28 cellular contexts compared by ENCODE assay signal in genomic region chr6:26624557-26624956, GRCh38.
"Had no signal": no experiment of that assay in that cellular context is flagged by ENCODE, and none has a peak within 500 bp of the region (broad histone marks: within the 10 kb centered on the region; RNA-seq: fewer than 3 reads in every experiment).

No MANE protein-coding gene starts in this region.

- H3K27me3 ChIP-seq: colonic mucosa, esophagus squamous epithelium, gastrocnemius medialis had no signal

- H3K27ac ChIP-seq: colonic mucosa, epithelial cell of prostate, esophagus squamous epithelium, gastrocnemius medialis, heart right ventricle, left lung, lower lobe of right lung had no signal

- FAIRE-seq: endometrium, islet of Langerhans, keratinocyte had no signal

- H3K4me3 ChIP-seq: colonic mucosa, esophagus squamous epithelium, gastrocnemius medialis, heart right ventricle, left lung, lower lobe of right lung, mucosa of descending colon had no signal

- DNase-seq: colonic mucosa; cortex of kidney; effector CD8-positive, alpha-beta T cell; effector memory CD8-positive, alpha-beta T cell; endodermal cell; erythroblast; esophagus squamous epithelium; foreskin fibroblast; foreskin melanocyte; gastrocnemius medialis; glutamatergic neuron; head of caudate nucleus; heart right ventricle; hippocampal formation; left cardiac atrium; left lung; left ventricle myocardium superior; lower lobe of right lung; mesenchymal stem cell; mucosa of descending colon; naive B cell had no signal

- H3K27ac Mint-ChIP-seq: dendritic cell treated with granulocyte-macrophage colony-stimulating factor and Interleukin-4, amounts not matched to agents 40 ng/mL and 50 ng/mL, for 4 days; effector memory CD8-positive, alpha-beta T cell; endodermal cell; mesothelial cell of epicardium; naive B cell had no signal

- H3K36me3 Mint-ChIP-seq: mesothelial cell of epicardium had no signal

- H3K4me1 ChIP-seq: colonic mucosa, esophagus squamous epithelium, gastrocnemius medialis, heart right ventricle, left lung, lower lobe of right lung had no signal

- H3K4me3 Mint-ChIP-seq: dendritic cell treated with granulocyte-macrophage colony-stimulating factor and Interleukin-4, amounts not matched to agents 40 ng/mL and 50 ng/mL, for 4 days; effector memory CD8-positive, alpha-beta T cell; endodermal cell; mesothelial cell of epicardium; naive B cell had no signal

- H3K36me3 ChIP-seq: colonic mucosa, esophagus squamous epithelium, gastrocnemius medialis, heart right ventricle, left lung, lower lobe of right lung had no signal

- H3K9me3 ChIP-seq: colonic mucosa, esophagus squamous epithelium, gastrocnemius medialis, lower lobe of right lung, mucosa of descending colon had no signal

- H3K4me1 Mint-ChIP-seq: endodermal cell, mesothelial cell of epicardium, naive B cell had no signal

- ATAC-seq: effector memory CD8-positive, alpha-beta T cell; esophagus mucosa; gastrocnemius medialis; heart right ventricle; left cardiac atrium; left lung; left ventricle myocardium superior; lower lobe of right lung; mucosa of descending colon had no signal
